16 cellular contexts compared by ENCODE assay signal in genomic region chr9:116480700-116481099, GRCh38.
DNase-seq lines count a peak whose midpoint lies in the region; ATAC-seq, FAIRE-seq and TF ChIP-seq lines count a peak whose summit lies in the region.
"Had no signal": no experiment of that assay in that cellular context is flagged by ENCODE, and none has a peak within 500 bp of the region (broad histone marks: within the 10 kb centered on the region; RNA-seq: fewer than 3 reads in every experiment).

No MANE protein-coding gene starts in this region.

- no peak for TF ChIP-seq EP300 in suprapubic skin (IDR thresholded peaks at IDR 0.05)

- no peaks in the 10 kb centered on the region for H3K36me3 Mint-ChIP-seq in nephron (ENCODE audit: low read depth)

- TF ChIP-seq POLR2A in suprapubic skin (IDR thresholded peaks at IDR 0.05) = no peak

- H3K4me3 ChIP-seq in HEK293 (ENCODE audit: low read depth, low read length) = no peak overlapping the region
- no peak overlapping the region for H3K4me3 ChIP-seq in bronchial epithelial cell (ENCODE audit: low read depth, low read length)
- H3K4me3 ChIP-seq in suprapubic skin = no peak overlapping the region

- DNase-seq in NCI-H524 (lab: John Stamatoyannopoulos, UW) = peak; percentile 43 to 84
- no peak for DNase-seq in NCI-H524 treated with DMSO at 0.1 percent for 48 hours (lab: John Stamatoyannopoulos, UW)
- no peak for DNase-seq in bronchial epithelial cell (ENCODE audit: low read depth)
- DNase-seq in suprapubic skin (ENCODE audit: low spot score in 2 of 2) = no peak
- DNase-seq in stimulated activated CD4-positive, alpha-beta T cell treated with anti-CD3 and anti-CD28 coated beads, Interleukin-4, amount 100 ng/mL, for 24 hours = no peak
- DNase-seq: ACHN; CD4-positive, alpha-beta T cell; DND-41; GF-D8 had no signal

- WGBS in suprapubic skin = 92% methylated on average over 4 of the region's 4 CpGs

- TF ChIP-seq CTCF in HEK293 (tag by site-specific recombination; IDR thresholded peaks at IDR 0.05) (no peak), bronchial epithelial cell (IDR thresholded peaks at IDR 0.05; ENCODE audit: insufficient read depth, low read length, severe bottlenecking) (no peak), nephron (IDR thresholded peaks at IDR 0.05; ENCODE audit: unreplicated experiment in 3 of 3) (no peak), suprapubic skin (IDR thresholded peaks at IDR 0.05) (no peak)

- H3K27me3 Mint-ChIP-seq in nephron (ENCODE audit: low read depth) = peaks cover 16% of the 10 kb centered on the region
- H3K27me3 Mint-ChIP-seq: B cell; CD4-positive, alpha-beta T cell; IgD-negative memory B cell had no signal

- CTCF ChIA-PET in HEK293 (lab: Yijun Ruan, JAX) = no interaction called here

- H3K9me3 ChIP-seq in HEK293 (ENCODE audit: control insufficient read depth, insufficient read depth, low read depth, low read length) (no peaks in the 10 kb centered on the region), suprapubic skin (no peaks in the 10 kb centered on the region)

- peak; percentile 47 for FAIRE-seq in bronchial epithelial cell (lab: Jason Lieb, UNC)
- FAIRE-seq: GM19239, H54 had no signal

- H3K4me1 Mint-ChIP-seq in nephron = peaks cover 43% of the 10 kb centered on the region
- H3K4me1 Mint-ChIP-seq: B cell, IgD-negative memory B cell had no signal

- H3K27me3 ChIP-seq in bronchial epithelial cell (ENCODE audit: control insufficient read depth, insufficient read depth, low read length) (no peaks in the 10 kb centered on the region), suprapubic skin (no peaks in the 10 kb centered on the region)

- ATAC-seq in HG03196 (IDR thresholded peaks at IDR 0.05; ENCODE audit: unreplicated experiment) = no peak

- POLR2A ChIA-PET in HEK293 (lab: Yijun Ruan, JAX) = interaction anchor here (0.6 kb wide), 1 partner anchor 9 kb away, joined by 3 read pairs; no protein-coding TSS in a partner anchor

- no peak overlapping the region for H3K27ac ChIP-seq in HEK293 (ENCODE audit: extremely low read depth, low read depth, low read length)
- H3K27ac ChIP-seq in suprapubic skin = no peak overlapping the region

- H3K36me3 ChIP-seq in HEK293 (ENCODE audit: control insufficient read depth in 2 of 2, insufficient read depth in 1 of 2, low read length in 2 of 2) = no peaks in the 10 kb centered on the region
- no peaks in the 10 kb centered on the region for H3K36me3 ChIP-seq in bronchial epithelial cell (ENCODE audit: control insufficient read depth, insufficient read depth, low read length)
- H3K36me3 ChIP-seq in suprapubic skin = no peaks in the 10 kb centered on the region

- no peaks in the 10 kb centered on the region for H3K9me3 Mint-ChIP-seq in nephron
- H3K9me3 Mint-ChIP-seq: CD4-positive, alpha-beta T cell had no signal

- H3K4me3 Mint-ChIP-seq in nephron = no peak overlapping the region
- H3K4me3 Mint-ChIP-seq: B cell; CD4-positive, alpha-beta T cell; IgD-negative memory B cell had no signal

- peak overlapping the region in 2 of 3 experiments; percentile 0 to 30 for H3K27ac Mint-ChIP-seq in nephron
- H3K27ac Mint-ChIP-seq: B cell; CD4-positive, alpha-beta T cell; IgD-negative memory B cell had no signal

- no peaks in the 10 kb centered on the region for H3K4me1 ChIP-seq in HEK293 (ENCODE audit: control insufficient read depth, insufficient read depth, low read length)
- H3K4me1 ChIP-seq in suprapubic skin = no peaks in the 10 kb centered on the region

TF ChIP-seq in HEK293, 187 proteins besides CTCF, POLR2A, EP300 and RAD21:
- TF ChIP-seq ZFHX2 (tag by site-specific recombination; conservative IDR thresholded peaks at IDR 0.05) (peak; percentile 35), SETDB1 (IDR thresholded peaks at IDR 0.05; ENCODE audit: insufficient read length, low read length) (no peak), ZNF837 (tag by site-specific recombination; IDR thresholded peaks at IDR 0.05) (no peak)

Comparison
In these comparisons a context has a peak if more than half of its experiments do, and no peak if none do; other contexts are left out.
1. DNase-seq: peak in NCI-H524 (2 of 2); none in NCI-H524 treated with DMSO at 0.1 percent for 48 hours (single experiment), bronchial epithelial cell (single experiment), suprapubic skin (0 of 2) and stimulated activated CD4-positive, alpha-beta T cell treated with anti-CD3 and anti-CD28 coated beads, Interleukin-4, amount 100 ng/mL, for 24 hours (single experiment).